19 cellular contexts compared by ENCODE assay signal in genomic region chr2:38655441-38655840, GRCh38. TPM values are rescaled to one million over a fixed set of nuclear protein-coding genes. Genes with fewer than 3 reads are reported as not detected.
DNase-seq lines count a peak whose midpoint lies in the region; ATAC-seq and TF ChIP-seq lines count a peak whose summit lies in the region.
"Had no signal": no experiment of that assay in that cellular context is flagged by ENCODE, and none has a peak within 500 bp of the region (broad histone marks: within the 10 kb centered on the region; RNA-seq: fewer than 3 reads in every experiment).

No MANE protein-coding gene starts in this region.

- H3K27ac Mint-ChIP-seq in activated T-cell treated with anti-CD3 and anti-CD28 coated beads, Interleukin-2, amount 50 U/mL, for 24 hours: peak overlapping the region; percentile 38
- peak overlapping the region; percentile 90 for H3K27ac Mint-ChIP-seq in activated T-helper 1 cell treated with anti-CD3 and anti-CD28 coated beads, Interleukin-12 subunit alpha, Interleukin-12 subunit beta, Interleukin-2, Interleukin-4 antibody, amounts not matched to agents 30 ng/mL and 10 ng/mL and 1 ng/mL, durations not matched to agents 14 hours and 24 hours and 36 hours
- H3K27ac Mint-ChIP-seq: B cell; CD8-positive, alpha-beta T cell had no signal

- TF ChIP-seq CTCF in KMS-11 (conservative IDR thresholded peaks at IDR 0.05; ENCODE audit: low read depth, low read length): no peak
- TF ChIP-seq CTCF in osteoblast (IDR thresholded peaks at IDR 0.05; ENCODE audit: extremely low read depth, low read depth, low read length): no peak

- no peaks in the 10 kb centered on the region for H3K27me3 Mint-ChIP-seq in activated T-cell treated with anti-CD3 and anti-CD28 coated beads, Interleukin-2, amount 50 U/mL, for 24 hours
- H3K27me3 Mint-ChIP-seq in activated T-cell treated with anti-CD3 and anti-CD28 coated beads, Interleukin-2, amount 50 U/mL, for 4 hours (ENCODE audit: low read depth): no peaks in the 10 kb centered on the region
- no peaks in the 10 kb centered on the region for H3K27me3 Mint-ChIP-seq in activated T-helper 1 cell treated with anti-CD3 and anti-CD28 coated beads, Interleukin-12 subunit alpha, Interleukin-12 subunit beta, Interleukin-2, Interleukin-4 antibody, amounts not matched to agents 30 ng/mL and 10 ng/mL and 1 ng/mL, durations not matched to agents 14 hours and 24 hours and 36 hours (ENCODE audit: insufficient read depth)

- no peak overlapping the region for H3K4me3 Mint-ChIP-seq in activated T-cell treated with anti-CD3 and anti-CD28 coated beads, Interleukin-2, amount 50 U/mL, for 24 hours
- no peak overlapping the region for H3K4me3 Mint-ChIP-seq in activated T-cell treated with anti-CD3 and anti-CD28 coated beads, Interleukin-2, amount 50 U/mL, for 4 hours
- H3K4me3 Mint-ChIP-seq in activated T-helper 1 cell treated with anti-CD3 and anti-CD28 coated beads, Interleukin-12 subunit alpha, Interleukin-12 subunit beta, Interleukin-2, Interleukin-4 antibody, amounts not matched to agents 30 ng/mL and 10 ng/mL and 1 ng/mL, durations not matched to agents 14 hours and 24 hours and 36 hours: no peak overlapping the region
- H3K4me3 Mint-ChIP-seq: B cell; CD8-positive, alpha-beta T cell had no signal

- H3K27me3 ChIP-seq in KMS-11 (ENCODE audit: insufficient read depth, low read depth) (no peaks in the 10 kb centered on the region), osteoblast (ENCODE audit: insufficient read depth, low read length) (no peaks in the 10 kb centered on the region)

- H3K4me1 ChIP-seq in KMS-11 (ENCODE audit: low read depth, poor library complexity, severe bottlenecking) (peaks cover 74% of the 10 kb centered on the region), osteoblast (ENCODE audit: insufficient read depth, low read length) (no peaks in the 10 kb centered on the region)

- ATAC-seq in activated T-cell treated with anti-CD3 and anti-CD28 coated beads, Interleukin-2, amount 50 U/mL, for 4 hours: no peak
- ATAC-seq in HG02678 (IDR thresholded peaks at IDR 0.05; ENCODE audit: unreplicated experiment) (no peak), HG02759 (IDR thresholded peaks at IDR 0.05; ENCODE audit: unreplicated experiment) (no peak)
- ATAC-seq: CD8-positive, alpha-beta T cell had no signal

- H4K20me1 ChIP-seq in KMS-11 (ENCODE audit: insufficient read depth): no peaks in the 10 kb centered on the region
- no peaks in the 10 kb centered on the region for H4K20me1 ChIP-seq in osteoblast (ENCODE audit: insufficient read depth, low read length)

- H3K4me2 ChIP-seq in KMS-11 (peak overlapping the region; percentile 82), osteoblast (ENCODE audit: insufficient read depth, low read length) (no peak overlapping the region)
- H3K4me2 ChIP-seq: PC-9 had no signal

- peaks cover 59% of the 10 kb centered on the region for H3K4me1 Mint-ChIP-seq in activated T-cell treated with anti-CD3 and anti-CD28 coated beads, Interleukin-2, amount 50 U/mL, for 24 hours (ENCODE audit: low read depth)
- H3K4me1 Mint-ChIP-seq in activated T-cell treated with anti-CD3 and anti-CD28 coated beads, Interleukin-2, amount 50 U/mL, for 4 hours (ENCODE audit: low read depth): peaks cover 62% of the 10 kb centered on the region
- peaks cover 80% of the 10 kb centered on the region for H3K4me1 Mint-ChIP-seq in activated T-helper 1 cell treated with anti-CD3 and anti-CD28 coated beads, Interleukin-12 subunit alpha, Interleukin-12 subunit beta, Interleukin-2, Interleukin-4 antibody, amounts not matched to agents 30 ng/mL and 10 ng/mL and 1 ng/mL, durations not matched to agents 14 hours and 24 hours and 36 hours (ENCODE audit: low read depth)

- H3K36me3 Mint-ChIP-seq in activated T-cell treated with anti-CD3 and anti-CD28 coated beads, Interleukin-2, amount 50 U/mL, for 24 hours (ENCODE audit: low read depth): no peaks in the 10 kb centered on the region
- H3K36me3 Mint-ChIP-seq in activated T-cell treated with anti-CD3 and anti-CD28 coated beads, Interleukin-2, amount 50 U/mL, for 4 hours (ENCODE audit: insufficient read depth): no peaks in the 10 kb centered on the region
- peaks cover 1% of the 10 kb centered on the region for H3K36me3 Mint-ChIP-seq in activated T-helper 1 cell treated with anti-CD3 and anti-CD28 coated beads, Interleukin-12 subunit alpha, Interleukin-12 subunit beta, Interleukin-2, Interleukin-4 antibody, amounts not matched to agents 30 ng/mL and 10 ng/mL and 1 ng/mL, durations not matched to agents 14 hours and 24 hours and 36 hours (ENCODE audit: low read depth)
- H3K36me3 Mint-ChIP-seq: CD8-positive, alpha-beta T cell had no signal

- H3K36me3 ChIP-seq in KMS-11 (ENCODE audit: insufficient read depth) (no peaks in the 10 kb centered on the region), osteoblast (ENCODE audit: insufficient read depth, low read length) (no peaks in the 10 kb centered on the region)

- H3K9me3 ChIP-seq in osteoblast (ENCODE audit: low read depth, low read length): no peaks in the 10 kb centered on the region

- no peak for DNase-seq in activated T-cell treated with anti-CD3 and anti-CD28 coated beads, Interleukin-2, amount 50 U/mL, for 24 hours
- DNase-seq in activated T-cell treated with anti-CD3 and anti-CD28 coated beads, Interleukin-2, amount 50 U/mL, for 4 hours: no peak
- no peak for DNase-seq in activated T-helper 1 cell treated with anti-CD3 and anti-CD28 coated beads, Interleukin-12 subunit alpha, Interleukin-12 subunit beta, Interleukin-2, Interleukin-4 antibody, amounts not matched to agents 30 ng/mL and 10 ng/mL and 1 ng/mL, durations not matched to agents 14 hours and 24 hours and 36 hours (ENCODE audit: low spot score)
- DNase-seq in osteoblast (ENCODE audit: insufficient read length, low spot score, missing footprints): peak; percentile 21
- no peak for DNase-seq in head of caudate nucleus
- DNase-seq: ACHN; CD8-positive, alpha-beta T cell; DND-41; GDM1; GM23248; KG1; NCI-H1092; NCI-H69; PC-9 had no signal

- H2AFZ ChIP-seq in KMS-11 (ENCODE audit: low read depth) (peak overlapping the region; percentile 87; the same call in 1 of the 2 replicates), osteoblast (ENCODE audit: low read length) (no peak overlapping the region)
- H2AFZ ChIP-seq: GM23248, PC-9 had no signal

- H3K79me2 ChIP-seq in KMS-11 (ENCODE audit: insufficient read depth, low read depth): no peaks in the 10 kb centered on the region
- H3K79me2 ChIP-seq in osteoblast (ENCODE audit: insufficient read depth, low read length): no peaks in the 10 kb centered on the region

- intact Hi-C loops in activated T-helper 1 cell treated with anti-CD3 and anti-CD28 coated beads, Interleukin-12 subunit alpha, Interleukin-12 subunit beta, Interleukin-2, Interleukin-4 antibody, amounts not matched to agents 30 ng/mL and 10 ng/mL and 1 ng/mL, durations not matched to agents 14 hours and 24 hours and 36 hours (cut with micrococcal nuclease): no loop called here
- intact Hi-C loops in head of caudate nucleus (cut with DNase I): no loop called here

- H3K27ac ChIP-seq in KMS-11 (peak overlapping the region; percentile 94), osteoblast (ENCODE audit: low read depth, low read length) (no peak overlapping the region)
- H3K27ac ChIP-seq: GM23248, PC-9 had no signal

- H3K9ac ChIP-seq in KMS-11: no peak overlapping the region
- H3K9ac ChIP-seq: GM23248 had no signal

- no peaks in the 10 kb centered on the region for H3K9me3 Mint-ChIP-seq in activated T-cell treated with anti-CD3 and anti-CD28 coated beads, Interleukin-2, amount 50 U/mL, for 24 hours
- H3K9me3 Mint-ChIP-seq in activated T-cell treated with anti-CD3 and anti-CD28 coated beads, Interleukin-2, amount 50 U/mL, for 4 hours: no peaks in the 10 kb centered on the region
- peaks cover 14% of the 10 kb centered on the region for H3K9me3 Mint-ChIP-seq in activated T-helper 1 cell treated with anti-CD3 and anti-CD28 coated beads, Interleukin-12 subunit alpha, Interleukin-12 subunit beta, Interleukin-2, Interleukin-4 antibody, amounts not matched to agents 30 ng/mL and 10 ng/mL and 1 ng/mL, durations not matched to agents 14 hours and 24 hours and 36 hours
- H3K9me3 Mint-ChIP-seq: CD8-positive, alpha-beta T cell had no signal

- H3K4me3 ChIP-seq in KMS-11 (IDR thresholded peaks at IDR 0.05; ENCODE audit: insufficient read depth, low read depth, low read length): no peak overlapping the region
- H3K4me3 ChIP-seq in osteoblast (ENCODE audit: insufficient read depth, low read length): no peak overlapping the region
- H3K4me3 ChIP-seq: GM23248, PC-9 had no signal

RNA-seq across cellular contexts. Expression of gene GALM, which starts 10.5 kb away (rescaled TPM):
- 10 to 100 TPM; 35.2 to 77.9 (median 58.8) TPM for total RNA-seq in activated T-cell treated with anti-CD3 and anti-CD28 coated beads, Interleukin-2, amount 50 U/mL, for 4 hours
- 77.0 and 78.4 TPM in 2 replicates for total RNA-seq in activated T-helper 1 cell treated with anti-CD3 and anti-CD28 coated beads, Interleukin-12 subunit alpha, Interleukin-12 subunit beta, Interleukin-2, Interleukin-4 antibody, amounts not matched to agents 30 ng/mL and 10 ng/mL and 1 ng/mL, durations not matched to agents 14 hours and 24 hours and 36 hours
- 50.7 and 54.2 TPM in 2 replicates for total RNA-seq in osteoblast
- total RNA-seq: MCF 10A had no signal

RNA-seq across cellular contexts. Expression of gene HNRNPLL, which starts 52.7 kb away (rescaled TPM):
- total RNA-seq in activated T-cell treated with anti-CD3 and anti-CD28 coated beads, Interleukin-2, amount 50 U/mL, for 4 hours: 10 to 100 TPM; 62.7 to 86.3 (median 70.1) TPM
- 85.8 and 91.5 TPM in 2 replicates for total RNA-seq in activated T-helper 1 cell treated with anti-CD3 and anti-CD28 coated beads, Interleukin-12 subunit alpha, Interleukin-12 subunit beta, Interleukin-2, Interleukin-4 antibody, amounts not matched to agents 30 ng/mL and 10 ng/mL and 1 ng/mL, durations not matched to agents 14 hours and 24 hours and 36 hours
- 46.0 and 53.9 TPM in 2 replicates for total RNA-seq in osteoblast
